ENCODE assay signal across 8 cellular contexts in genomic region chr15:69059170-69059943, GRCh38. TPM values are rescaled to one million over a fixed set of nuclear protein-coding genes. Genes with fewer than 3 reads are reported as not detected.
DNase-seq lines count a peak whose midpoint lies in the region; ATAC-seq and TF ChIP-seq lines count a peak whose summit lies in the region.

No MANE protein-coding gene starts in this region.

- DNase-seq in AG09309 (ENCODE audit: low read depth) (peak; percentile 35), H7 (peak; percentile 91), NCI-H524 treated with DMSO at 0.1 percent for 48 hours (lab: John Stamatoyannopoulos, UW) (peak; percentile 88), cerebellar cortex (ENCODE audit: low spot score) (peak; percentile 95), left kidney (ENCODE audit: low read depth, low spot score) (peak; percentile 97)
- peak; percentile 68 to 70 for DNase-seq in activated CD4-positive, alpha-beta T cell treated with anti-CD3 and anti-CD28 coated beads for 24 hours (ENCODE audit: low read depth in 2 of 2)
- peak; percentile 48 to 56 for DNase-seq in stimulated activated CD4-positive, alpha-beta T cell treated with anti-CD3 and anti-CD28 coated beads, Interleukin-4, amount 100 ng/mL, for 48 hours (ENCODE audit: low read depth in 2 of 2)

- TF ChIP-seq CTCF in AG09309 (IDR thresholded peaks at IDR 0.05; ENCODE audit: control insufficient read depth, insufficient read depth, low read depth, low read length, missing control alignments) = peak; percentile 86

- H3K4me3 ChIP-seq in AG09309 (ENCODE audit: control insufficient read depth, low read depth, low read length) (no peak overlapping the region), H7 (ENCODE audit: insufficient read depth, low read depth, low read length) (no peak overlapping the region)

- H3K36me3 ChIP-seq in H7 (replicated peaks; ENCODE audit: control insufficient read depth, insufficient read depth, low read length) = no peaks in the 10 kb centered on the region

- peaks cover 2% of the 10 kb centered on the region for H3K27me3 ChIP-seq in H7 (ENCODE audit: control insufficient read depth, insufficient read depth, low read length)

- ATAC-seq in GM18867 (IDR thresholded peaks at IDR 0.05; ENCODE audit: unreplicated experiment) = no peak

RNA-seq across cellular contexts. Expression of gene NOX5, which starts 44.9 kb away (rescaled TPM):
- total RNA-seq in H7 (2014; rRNA removed; shearing (Covaris generic)) = not detected in 2 replicates

Comparison
In these comparisons a context has a peak if more than half of its experiments do, and no peak if none do; other contexts are left out.
1. DNase-seq: peak in every context shown above with its lines; median percentile 97 in left kidney; 95 in cerebellar cortex; 91 in H7; 88 in NCI-H524 treated with DMSO at 0.1 percent for 48 hours; 69 in activated CD4-positive, alpha-beta T cell treated with anti-CD3 and anti-CD28 coated beads for 24 hours; 52 in stimulated activated CD4-positive, alpha-beta T cell treated with anti-CD3 and anti-CD28 coated beads, Interleukin-4, amount 100 ng/mL, for 48 hours; 35 in AG09309.